Comparison of ENCODE assay signal across 24 cellular contexts in the genomic region with DNA sequence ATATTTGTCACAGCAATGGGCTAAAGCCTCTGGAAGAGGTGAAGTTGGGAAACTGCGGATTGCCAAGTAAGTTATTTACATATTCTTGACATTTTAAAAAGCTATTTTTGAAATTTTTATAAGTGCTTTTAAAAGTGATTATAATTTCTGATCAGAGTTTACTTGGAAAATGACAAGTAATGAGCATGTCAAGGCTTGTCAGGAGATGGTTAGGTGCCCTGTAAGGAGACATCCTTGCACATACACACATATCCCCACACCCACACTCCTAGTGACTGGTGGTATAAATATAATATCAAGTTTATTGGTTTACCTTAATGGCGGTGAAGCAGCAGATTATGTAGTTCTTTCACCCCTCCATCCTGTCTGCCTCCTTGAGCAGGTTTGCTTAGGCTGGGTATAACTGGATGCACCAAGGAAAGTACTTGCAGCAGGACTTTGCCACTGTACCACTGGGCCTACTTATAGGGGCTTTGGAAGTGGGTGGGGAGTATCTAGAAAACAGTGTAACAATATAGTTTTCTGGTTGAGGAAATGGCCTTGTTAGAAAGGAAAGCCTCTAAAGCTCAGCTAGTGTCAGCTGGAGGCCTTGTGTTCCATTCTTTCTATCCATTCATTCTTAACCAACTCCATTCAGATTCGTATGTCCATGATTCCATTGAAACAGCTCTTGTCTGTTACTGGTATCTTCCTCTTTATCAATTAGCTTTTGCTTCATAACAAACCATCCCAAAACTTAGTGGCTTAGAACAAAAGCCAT.
"Had no signal": no experiment of that assay in that cellular context is flagged by ENCODE, and none has a peak within 500 bp of the region (broad histone marks: within the 10 kb centered on the region; RNA-seq: fewer than 3 reads in every experiment).

No MANE protein-coding gene starts in this region.

- H3K27ac ChIP-seq: coronary artery, left ventricle myocardium inferior, ovary, psoas muscle, right atrium auricular region, thoracic aorta, upper lobe of left lung, WERI-Rb-1 had no signal

- H3K27me3 Mint-ChIP-seq: activated naive CD8-positive, alpha-beta T cell treated with anti-CD3 and anti-CD28 coated beads, Interleukin-2, amount 10 ng/mL, durations not matched to agents 7 days and 5 days; T-cell had no signal

- H3K4me1 ChIP-seq: psoas muscle, right atrium auricular region had no signal

- DNase-seq: activated CD4-positive, alpha-beta T cell treated with anti-CD3 and anti-CD28 coated beads for 1 hour; activated CD8-positive, alpha-beta memory T cell treated with anti-CD3 and anti-CD28 coated beads, Interleukin-2, amount 50 U/mL, for 4 hours; activated naive CD4-positive, alpha-beta T cell; activated naive CD8-positive, alpha-beta T cell treated with anti-CD3 and anti-CD28 coated beads, Interleukin-2, amount 10 ng/mL, durations not matched to agents 7 days and 5 days; activated T-cell treated with anti-CD3 and anti-CD28 coated beads, Interleukin-2, amount 50 U/mL, for 4 hours; amniotic stem cell; cerebellar nuclear complex; foreskin melanocyte; left ventricle myocardium inferior; midbrain; natural killer cell; ovary; psoas muscle; spleen; stimulated activated CD4-positive, alpha-beta T cell treated with anti-CD3 and anti-CD28 coated beads, Interleukin-4, amount 100 ng/mL, for 24 hours; stimulated activated naive CD4-positive, alpha-beta T cell treated with Interleukin-2 at 50 U/mL for 16 hours; T-cell; WERI-Rb-1 had no signal

- H3K9me3 ChIP-seq: ovary, psoas muscle, right atrium auricular region, thoracic aorta had no signal

- H3K36me3 ChIP-seq: ovary had no signal

- H3K27ac Mint-ChIP-seq: activated naive CD8-positive, alpha-beta T cell treated with anti-CD3 and anti-CD28 coated beads, Interleukin-2, amount 10 ng/mL, durations not matched to agents 7 days and 5 days; activated T-helper 2 cell treated with anti-CD3 and anti-CD28 coated beads, Interferon-gamma antibody, Interleukin-2, Interleukin-4, amounts not matched to agents 10 μg/mL and 5 μg/mL and 100 μg/mL, durations not matched to agents 14 hours and 24 hours and 36 hours; T-helper 2 cell treated with Interferon-gamma antibody and Interleukin-4, amounts not matched to agents 5 μg/mL and 100 μg/mL, for 36 hours had no signal

- H3K27me3 ChIP-seq: ovary, right atrium auricular region, spleen, upper lobe of left lung had no signal

- ATAC-seq: activated T-cell treated with anti-CD3 and anti-CD28 coated beads, Interleukin-2, amount 50 U/mL, for 4 hours; natural killer cell; psoas muscle; T-cell had no signal

- H3K4me3 Mint-ChIP-seq: activated naive CD8-positive, alpha-beta T cell treated with anti-CD3 and anti-CD28 coated beads, Interleukin-2, amount 10 ng/mL, durations not matched to agents 7 days and 5 days; activated T-cell treated with anti-CD3 and anti-CD28 coated beads, Interleukin-2, amount 50 U/mL, for 4 hours; natural killer cell; T-cell; T-helper 2 cell treated with Interferon-gamma antibody and Interleukin-4, amounts not matched to agents 5 μg/mL and 100 μg/mL, for 36 hours had no signal

- H3K4me3 ChIP-seq: coronary artery, left ventricle myocardium inferior, ovary, psoas muscle, right atrium auricular region, spleen, thoracic aorta, upper lobe of left lung had no signal
